16 cellular contexts compared by ENCODE assay signal in genomic region chr2:3288455-3289163, GRCh38.
DNase-seq lines count a peak whose midpoint lies in the region; ATAC-seq and TF ChIP-seq lines count a peak whose summit lies in the region.
"Had no signal": no experiment of that assay in that cellular context is flagged by ENCODE, and none has a peak within 500 bp of the region (broad histone marks: within the 10 kb centered on the region; RNA-seq: fewer than 3 reads in every experiment).

No MANE protein-coding gene starts in this region.

- no peaks in the 10 kb centered on the region for H3K36me3 ChIP-seq in osteoblast (ENCODE audit: insufficient read depth, low read length)
- H3K36me3 ChIP-seq: suprapubic skin had no signal

- DNase-seq in DMS153 (lab: John Stamatoyannopoulos, UW) (peak; percentile 55), NCI-H1092 treated with DMSO at 0.1 percent for 48 hours (lab: John Stamatoyannopoulos, UW) (peak; percentile 13), caudate nucleus (lab: John Stamatoyannopoulos, UW) (peak in 3 of 61 donors; percentile 25 to 41 (median 31)), osteoblast (ENCODE audit: insufficient read length, low spot score, missing footprints) (peak; percentile 38)
- DNase-seq: GOT3; naive thymus-derived CD4-positive, alpha-beta T cell; NCI-H446; PC-9; psoas muscle; SW 1271 had no signal

- H3K27ac ChIP-seq in caudate nucleus (ENCODE audit: low read depth, low read length) (peak overlapping the region; percentile 80), osteoblast (ENCODE audit: low read depth, low read length) (no peak overlapping the region)
- H3K27ac ChIP-seq: C4-2B, PC-9, psoas muscle, suprapubic skin, VCaP had no signal

- no peak overlapping the region for H3K4me2 ChIP-seq in osteoblast (ENCODE audit: insufficient read depth, low read length)
- H3K4me2 ChIP-seq: PC-9 had no signal

- H3K79me2 ChIP-seq in osteoblast (ENCODE audit: insufficient read depth, low read length): no peaks in the 10 kb centered on the region

- H4K20me1 ChIP-seq in osteoblast (ENCODE audit: insufficient read depth, low read length): peaks cover 6% of the 10 kb centered on the region

- no peaks in the 10 kb centered on the region for H3K27me3 ChIP-seq in osteoblast (ENCODE audit: insufficient read depth, low read length)
- H3K27me3 ChIP-seq: suprapubic skin had no signal

- no peak overlapping the region for H2AFZ ChIP-seq in osteoblast (ENCODE audit: low read length)
- H2AFZ ChIP-seq: PC-9 had no signal

- H3K4me1 ChIP-seq in osteoblast (ENCODE audit: insufficient read depth, low read length): no peaks in the 10 kb centered on the region
- H3K4me1 ChIP-seq: psoas muscle had no signal

- no peaks in the 10 kb centered on the region for H3K9me3 ChIP-seq in osteoblast (ENCODE audit: low read depth, low read length)
- H3K9me3 ChIP-seq: psoas muscle, suprapubic skin had no signal

- no peak for ATAC-seq in GM21447 (IDR thresholded peaks at IDR 0.05; ENCODE audit: unreplicated experiment)
- no peak for ATAC-seq in HG03571 (IDR thresholded peaks at IDR 0.05; ENCODE audit: unreplicated experiment)
- no peak for ATAC-seq in GM18858 (IDR thresholded peaks at IDR 0.05; ENCODE audit: unreplicated experiment)
- ATAC-seq: naive thymus-derived CD4-positive, alpha-beta T cell; psoas muscle had no signal

- TF ChIP-seq CTCF in osteoblast (IDR thresholded peaks at IDR 0.05; ENCODE audit: extremely low read depth, low read depth, low read length): no peak

- no peak overlapping the region for H3K4me3 ChIP-seq in osteoblast (ENCODE audit: insufficient read depth, low read length)
- H3K4me3 ChIP-seq: PC-9, psoas muscle, suprapubic skin had no signal
